Comparison of ENCODE assay signal across 9 cellular contexts in genomic region chr12:123076604-123077297, GRCh38.
DNase-seq lines count a peak whose midpoint lies in the region; ATAC-seq, FAIRE-seq and TF ChIP-seq lines count a peak whose summit lies in the region.
"Had no signal": no experiment of that assay in that cellular context is flagged by ENCODE, and none has a peak within 500 bp of the region (broad histone marks: within the 10 kb centered on the region; RNA-seq: fewer than 3 reads in every experiment).

No MANE protein-coding gene starts in this region.

- CTCF ChIA-PET in endothelial cell of umbilical vein (lab: Charles Lee) = interaction anchor here (1.4 kb wide), 1 partner anchor 33 kb away, joined by 4 read pairs; no protein-coding TSS in a partner anchor
- CTCF ChIA-PET in Caco-2 (lab: Charles Lee) = no interaction called here

- dilution Hi-C loops in endothelial cell of umbilical vein (cut with MboI; ENCODE audit: extremely low pct_ligation_motif_present, low sequenced_read_pairs) = no loop called here

- H3K9me3 Mint-ChIP-seq in activated CD4-positive, alpha-beta T cell treated with anti-CD3 and anti-CD28 coated beads, Interleukin-2, amount 10 ng/mL, durations not matched to agents 24 days and 14 days = no peaks in the 10 kb centered on the region
- no peaks in the 10 kb centered on the region for H3K9me3 Mint-ChIP-seq in Caco-2 (ENCODE audit: unreplicated experiment)

- no peak overlapping the region for H3K9ac ChIP-seq in endothelial cell of umbilical vein (replicated peaks; ENCODE audit: extremely low read depth, insufficient read depth, low read length)

- TF ChIP-seq CTCF in endothelial cell of umbilical vein (IDR thresholded peaks at IDR 0.05; ENCODE audit: extremely low read depth in 1 of 2, insufficient read depth in 1 of 2, low read depth in 1 of 2, low read length in 2 of 2) = no peak
- TF ChIP-seq CTCF in Caco-2 (IDR thresholded peaks at IDR 0.05; ENCODE audit: insufficient read depth in 1 of 2, low read depth in 1 of 2, low read length in 1 of 2, severe bottlenecking in 1 of 2, unreplicated experiment in 1 of 2) = no peak

- no peak overlapping the region for H3K27ac ChIP-seq in endothelial cell of umbilical vein (ENCODE audit: insufficient read depth, low read depth, low read length)
- H3K27ac ChIP-seq: epithelial cell of prostate had no signal

- no peaks in the 10 kb centered on the region for H3K79me2 ChIP-seq in endothelial cell of umbilical vein (ENCODE audit: control insufficient read depth, insufficient read depth, low read length)

- no peak overlapping the region for H2AFZ ChIP-seq in endothelial cell of umbilical vein (ENCODE audit: low read depth, low read length)

- ATAC-seq in GM21390 (IDR thresholded peaks at IDR 0.05; ENCODE audit: unreplicated experiment) = peak; percentile 53
- no peak for ATAC-seq in HG03521 (IDR thresholded peaks at IDR 0.05; ENCODE audit: unreplicated experiment)

- no peak for FAIRE-seq in endothelial cell of umbilical vein (lab: Jason Lieb, UNC)

- H3K36me3 Mint-ChIP-seq in activated CD4-positive, alpha-beta T cell treated with anti-CD3 and anti-CD28 coated beads, Interleukin-2, amount 10 ng/mL, durations not matched to agents 24 days and 14 days (ENCODE audit: low read depth) = no peaks in the 10 kb centered on the region
- no peaks in the 10 kb centered on the region for H3K36me3 Mint-ChIP-seq in Caco-2 (ENCODE audit: insufficient read depth, unreplicated experiment)

- H3K4me1 Mint-ChIP-seq in activated CD4-positive, alpha-beta T cell treated with anti-CD3 and anti-CD28 coated beads, Interleukin-2, amount 10 ng/mL, durations not matched to agents 24 days and 14 days = peaks cover 43% of the 10 kb centered on the region
- no peaks in the 10 kb centered on the region for H3K4me1 Mint-ChIP-seq in Caco-2 (ENCODE audit: low read depth, unreplicated experiment)

- intact Hi-C loops in activated CD4-positive, alpha-beta T cell treated with anti-CD3 and anti-CD28 coated beads, Interleukin-2, amount 10 ng/mL, durations not matched to agents 24 days and 14 days (cut with micrococcal nuclease) = loop anchor here (1.0 to 10.0 kb wide), 12 partner anchors 31 to 638 kb away; partner anchors contain the start of genes ATP6V0A2, MPHOSPH9, MTRFR and OGFOD2
- intact Hi-C loops in endothelial cell of umbilical vein (cut with micrococcal nuclease) (no loop called here), Caco-2 (cut with micrococcal nuclease; ENCODE audit: unreplicated experiment) (no loop called here)

- POLR2A ChIA-PET in endothelial cell of umbilical vein (lab: Charles Lee) = no interaction called here
- POLR2A ChIA-PET in Caco-2 (lab: Charles Lee) = no interaction called here

- H3K4me3 ChIP-seq in endothelial cell of umbilical vein (replicated peaks in 1 of 3; ENCODE audit: insufficient read depth in 1 of 3, low read depth in 1 of 3, low read length in 3 of 3) (no peak overlapping the region), Caco-2 (ENCODE audit: low read depth, low read length) (no peak overlapping the region)

- H3K4me1 ChIP-seq in endothelial cell of umbilical vein (ENCODE audit: control insufficient read depth, extremely low read depth, insufficient read depth, low read length) (peaks cover 9% of the 10 kb centered on the region), Caco-2 (peaks cover 4% of the 10 kb centered on the region; the same call in 1 of the 2 replicates)

- H3K27me3 ChIP-seq in endothelial cell of umbilical vein (ENCODE audit: control insufficient read depth in 2 of 2, insufficient read depth in 2 of 2, low read length in 2 of 2) (no peaks in the 10 kb centered on the region), Caco-2 (replicated peaks; ENCODE audit: control insufficient read depth, insufficient read depth, low read length) (no peaks in the 10 kb centered on the region)

- no peaks in the 10 kb centered on the region for H3K9me1 ChIP-seq in endothelial cell of umbilical vein (replicated peaks; ENCODE audit: control insufficient read depth, extremely low read depth, insufficient read depth, low read length)

- peak overlapping the region; percentile 85 for H3K4me3 Mint-ChIP-seq in activated CD4-positive, alpha-beta T cell treated with anti-CD3 and anti-CD28 coated beads, Interleukin-2, amount 10 ng/mL, durations not matched to agents 24 days and 14 days
- no peak overlapping the region for H3K4me3 Mint-ChIP-seq in Caco-2 (ENCODE audit: unreplicated experiment)

- H3K4me2 ChIP-seq in endothelial cell of umbilical vein (ENCODE audit: insufficient read depth, low read length) = no peak overlapping the region

- peak; percentile 88 for DNase-seq in activated CD4-positive, alpha-beta T cell treated with anti-CD3 and anti-CD28 coated beads, Interleukin-2, amount 10 ng/mL, durations not matched to agents 24 days and 14 days
- DNase-seq in endothelial cell of umbilical vein (ENCODE audit: low read depth, low spot score) (peak; percentile 58), Caco-2 (no peak), NCI-H1105 treated with DMSO at 0.1 percent for 48 hours (lab: John Stamatoyannopoulos, UW) (no peak), NCI-H1694 treated with DMSO at 0.1 percent for 48 hours (lab: John Stamatoyannopoulos, UW) (no peak)
- DNase-seq in stimulated activated CD8-positive, alpha-beta memory T cell treated with anti-CD3 and anti-CD28 coated beads, Interleukin-12 subunit alpha, Interleukin-12 subunit beta, amount 100 ng/mL, for 24 hours (ENCODE audit: extremely low read depth) = peak; percentile 30

- TF ChIP-seq POLR2A in endothelial cell of umbilical vein (IDR thresholded peaks at IDR 0.05; ENCODE audit: low read depth, low read length) = no peak

- BruUV-seq in endothelial cell of umbilical vein (replicated peaks; lab: Mats Ljungman, UMichigan) (no TSS peak), Caco-2 (replicated peaks; lab: Mats Ljungman, UMichigan) (no TSS peak)

- H3K36me3 ChIP-seq in endothelial cell of umbilical vein (ENCODE audit: control insufficient read depth in 2 of 2, extremely low read depth in 1 of 2, insufficient read depth in 2 of 2, low read length in 2 of 2) (no peaks in the 10 kb centered on the region), Caco-2 (ENCODE audit: control insufficient read depth, insufficient read depth, low read length) (no peaks in the 10 kb centered on the region)

- H3K9me3 ChIP-seq in endothelial cell of umbilical vein (replicated peaks; ENCODE audit: control insufficient read depth, insufficient read depth, low read length) (no peaks in the 10 kb centered on the region), Caco-2 (no peaks in the 10 kb centered on the region)

- peak overlapping the region; percentile 98 for H3K27ac Mint-ChIP-seq in activated CD4-positive, alpha-beta T cell treated with anti-CD3 and anti-CD28 coated beads, Interleukin-2, amount 10 ng/mL, durations not matched to agents 24 days and 14 days
- no peak overlapping the region for H3K27ac Mint-ChIP-seq in Caco-2 (ENCODE audit: unreplicated experiment)

- no peaks in the 10 kb centered on the region for H3K27me3 Mint-ChIP-seq in activated CD4-positive, alpha-beta T cell treated with anti-CD3 and anti-CD28 coated beads, Interleukin-2, amount 10 ng/mL, durations not matched to agents 24 days and 14 days
- H3K27me3 Mint-ChIP-seq in Caco-2 (ENCODE audit: insufficient read depth, unreplicated experiment) = no peaks in the 10 kb centered on the region

- no peaks in the 10 kb centered on the region for H4K20me1 ChIP-seq in endothelial cell of umbilical vein (replicated peaks; ENCODE audit: control insufficient read depth, extremely low read depth, insufficient read depth, low read length)

TF ChIP-seq in endothelial cell of umbilical vein, 7 proteins besides CTCF, POLR2A, EP300 and RAD21:
- TF ChIP-seq FOS (IDR thresholded peaks at IDR 0.05; ENCODE audit: borderline replicate concordance, insufficient read depth, low read length) (no peak), EZH2 (IDR thresholded peaks at IDR 0.05; ENCODE audit: borderline replicate concordance, low read depth, low read length, severe bottlenecking) (no peak), GATA2 (IDR thresholded peaks at IDR 0.05; ENCODE audit: insufficient read depth, insufficient read length, low read depth, low read length) (no peak), JUN (IDR thresholded peaks at IDR 0.05; ENCODE audit: borderline replicate concordance, insufficient read depth, insufficient read length, low read depth) (no peak)

Comparison
In these comparisons a context has a peak if more than half of its experiments do, and no peak if none do; other contexts are left out.
1. DNase-seq: peak in activated CD4-positive, alpha-beta T cell treated with anti-CD3 and anti-CD28 coated beads, Interleukin-2, amount 10 ng/mL, durations not matched to agents 24 days and 14 days (single experiment), endothelial cell of umbilical vein (single experiment) and stimulated activated CD8-positive, alpha-beta memory T cell treated with anti-CD3 and anti-CD28 coated beads, Interleukin-12 subunit alpha, Interleukin-12 subunit beta, amount 100 ng/mL, for 24 hours (single experiment); none in Caco-2 (0 of 2), NCI-H1105 treated with DMSO at 0.1 percent for 48 hours (single experiment) and NCI-H1694 treated with DMSO at 0.1 percent for 48 hours (single experiment).